ENCODE assay signal across 35 cellular contexts in genomic region chr22:20483771-20484170, GRCh38.
"Had no signal": no experiment of that assay in that cellular context is flagged by ENCODE, and none has a peak within 500 bp of the region (broad histone marks: within the 10 kb centered on the region; RNA-seq: fewer than 3 reads in every experiment).

No MANE protein-coding gene starts in this region.

- H3K4me3 ChIP-seq: MG63 had no signal

- H3K9ac ChIP-seq: KMS-11 had no signal

- H3K27me3 ChIP-seq: MG63 had no signal

- H3K27ac ChIP-seq: KMS-11 had no signal

- H3K36me3 ChIP-seq: MG63 had no signal

- H3K4me2 ChIP-seq: KMS-11 had no signal

- H3K9me3 ChIP-seq: MG63 had no signal

- DNase-seq: Karpas-422, Kasumi-1, MG63, MM.1S, MV-4-11, NCI-H1048, NCI-H1092, NCI-H1092 treated with DMSO at 0.1 percent for 48 hours, NCI-H1105, NCI-H1105 treated with DMSO at 0.1 percent for 48 hours, NCI-H1417, NCI-H1417 treated with DMSO at 0.1 percent for 48 hours, NCI-H1436, NCI-H1436 treated with DMSO at 0.1 percent for 48 hours, NCI-H146, NCI-H1694, NCI-H1694 treated with DMSO at 0.1 percent for 48 hours, NCI-H187, NCI-H187 treated with DMSO at 0.1 percent for 48 hours, NCI-H1930, NCI-H2029, NCI-H2029 treated with DMSO at 0.1 percent for 48 hours, NCI-H2081, NCI-H2081 treated with DMSO at 0.1 percent for 48 hours, NCI-H2107, NCI-H2171, NCI-H2171 treated with DMSO at 0.1 percent for 48 hours, NCI-H2227 treated with DMSO at 0.1 percent for 48 hours, NCI-H226, NCI-H345, NCI-H446, NCI-H446 treated with DMSO at 0.1 percent for 48 hours, NCI-H510A, NCI-H510A treated with DMSO at 0.1 percent for 48 hours had no signal
